8 cellular contexts compared by ENCODE assay signal in the genomic region with DNA sequence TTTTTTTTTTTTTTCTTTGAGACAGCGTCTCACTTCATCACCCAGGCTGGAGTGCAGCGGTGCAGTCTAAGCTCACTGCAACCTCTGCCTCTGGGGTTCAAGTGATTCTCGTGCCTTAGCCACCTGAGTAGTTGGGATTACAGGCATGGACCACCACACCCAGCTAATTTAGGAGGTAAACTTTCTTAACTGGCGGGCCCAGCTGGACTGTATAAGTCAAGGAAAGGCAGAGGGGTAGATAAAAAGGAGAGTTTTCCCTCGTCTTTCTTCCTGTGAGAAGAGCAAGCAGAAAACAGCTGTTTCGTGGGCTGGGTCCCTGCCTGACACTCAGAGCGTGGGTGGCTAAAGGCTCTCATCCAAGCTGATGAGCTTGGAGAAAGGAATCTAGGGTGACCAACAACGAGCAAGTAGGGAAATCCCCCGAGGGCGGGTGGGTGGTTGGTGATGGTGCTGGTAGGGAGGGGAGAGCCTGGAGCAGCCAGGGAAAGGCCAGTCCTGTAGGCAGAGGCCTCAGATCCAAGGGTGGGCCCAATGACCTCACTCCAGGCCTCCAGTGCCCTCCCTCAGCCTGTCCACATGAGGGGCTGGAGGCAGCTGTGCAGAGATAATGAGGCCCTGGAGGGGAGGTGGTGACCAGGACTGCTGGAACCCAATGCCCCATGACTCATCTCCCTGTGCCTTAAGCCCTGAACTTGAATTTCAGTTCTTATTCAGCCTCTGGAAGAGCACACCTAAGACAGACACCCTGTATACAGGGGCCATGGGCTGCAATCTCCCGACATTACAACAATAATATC. TPM values are rescaled to one million over a fixed set of nuclear protein-coding genes. Genes with fewer than 3 reads are reported as not detected.
DNase-seq lines count a peak whose midpoint lies in the region; ATAC-seq and TF ChIP-seq lines count a peak whose summit lies in the region.

No MANE protein-coding gene starts in this region.

- CTCF ChIA-PET in HCT116 (lab: Charles Lee) = interaction anchor here (0.6 to 1.4 kb wide), 3 partner anchors 105 to 514 kb away, joined by 3 read pairs; no protein-coding TSS in a partner anchor

- POLR2A ChIA-PET in HCT116 (lab: Charles Lee) = no interaction called here

- H3K36me3 Mint-ChIP-seq in natural killer cell treated with Interleukin-12 subunit alpha and Interleukin-12 subunit beta and Interleukin-15 and Interleukin-18, amount 100 ng/mL, for 72 hours = no peaks in the 10 kb centered on the region

- TF ChIP-seq POLR2A in HCT116 (IDR thresholded peaks at IDR 0.05; ENCODE audit: borderline replicate concordance, extremely low read depth, insufficient read depth, insufficient read length) (no peak), adrenal gland (IDR thresholded peaks at IDR 0.05) (no peak), stomach (IDR thresholded peaks at IDR 0.05) (no peak)

- 0 out of 4 replicates have a peak, but pooled peaks cover 0 to 6% of the 10 kb centered on the region in 2 experiments for H3K36me3 ChIP-seq in HCT116 (ENCODE audit: control insufficient read depth in 1 of 2, insufficient read depth in 2 of 2, low read length in 2 of 2)
- H3K36me3 ChIP-seq in adrenal gland (replicated peaks in 1 of 2) = no peaks in the 10 kb centered on the region
- peaks cover 0 to 13% (median 5%) of the 10 kb centered on the region in 4 donors for H3K36me3 ChIP-seq in stomach

- H3K4me3 Mint-ChIP-seq in natural killer cell treated with Interleukin-12 subunit alpha and Interleukin-12 subunit beta and Interleukin-15 and Interleukin-18, amount 100 ng/mL, for 72 hours = no peak overlapping the region

- intact Hi-C loops in HCT116 (cut with micrococcal nuclease) (no loop called here), adrenal gland (cut with DNase I) (no loop called here), stomach (cut with DNase I; ENCODE audit: low total_unique reads) (no loop called here)

- no peaks in the 10 kb centered on the region for H3K27me3 Mint-ChIP-seq in natural killer cell treated with Interleukin-12 subunit alpha and Interleukin-12 subunit beta and Interleukin-15 and Interleukin-18, amount 100 ng/mL, for 72 hours

- H3K9ac ChIP-seq in HCT116 (ENCODE audit: low read length) = peak overlapping the region; percentile 20; the same call in 1 of the 2 replicates

- ATAC-seq in HCT116 (peak; percentile 74), GM21619 (IDR thresholded peaks at IDR 0.05; ENCODE audit: unreplicated experiment) (no peak), HG03108 (IDR thresholded peaks at IDR 0.05; ENCODE audit: unreplicated experiment) (no peak)
- no peak for ATAC-seq in natural killer cell treated with Interleukin-12 subunit alpha and Interleukin-12 subunit beta and Interleukin-15 and Interleukin-18, amount 100 ng/mL, for 72 hours

- H3K4me1 Mint-ChIP-seq in natural killer cell treated with Interleukin-12 subunit alpha and Interleukin-12 subunit beta and Interleukin-15 and Interleukin-18, amount 100 ng/mL, for 72 hours (ENCODE audit: low read depth in 2 of 2) = peaks cover 15 to 29% of the 10 kb centered on the region in 2 donors

- no peaks in the 10 kb centered on the region for H3K9me3 Mint-ChIP-seq in natural killer cell treated with Interleukin-12 subunit alpha and Interleukin-12 subunit beta and Interleukin-15 and Interleukin-18, amount 100 ng/mL, for 72 hours

- no TSS peak for BruUV-seq in HCT116 (replicated peaks; lab: Mats Ljungman, UMichigan)

- H4K20me1 ChIP-seq in HCT116 (ENCODE audit: insufficient read depth) = no peaks in the 10 kb centered on the region

- H3K27ac ChIP-seq in HCT116 (ENCODE audit: low read depth, low read length) (peak overlapping the region; percentile 28; the same call in 1 of the 2 replicates), adrenal gland (peak overlapping the region in 2 of 5 donors; percentile 43 to 52), stomach (peak overlapping the region in 3 of 5 donors; percentile 55 to 70 (median 64))

- peak overlapping the region; percentile 70 for H3K4me2 ChIP-seq in HCT116 (ENCODE audit: low read length)

- DNase-seq in HCT116 (ENCODE audit: low read depth, low spot score) (peak; percentile 39), adrenal gland (peak in 5 of 7 donors; percentile 46 to 78 (median 62)), hepatic stellate cell (ENCODE audit: low spot score) (peak; percentile 94), stomach (peak; percentile 33)
- no peak for DNase-seq in natural killer cell treated with Interleukin-12 subunit alpha and Interleukin-12 subunit beta and Interleukin-15 and Interleukin-18, amount 100 ng/mL, for 72 hours (ENCODE audit: low spot score)
- no peak for DNase-seq in stimulated activated CD8-positive, alpha-beta memory T cell treated with anti-CD3 and anti-CD28 coated beads, Interleukin-4, amount 100 ng/mL, for 48 hours

- H3K4me3 ChIP-seq in HCT116 (replicated peaks in 1 of 2; ENCODE audit: low read depth in 1 of 2, low read length in 2 of 2) (peak overlapping the region in 1 of 2 experiments; percentile 14; a peak in 2 of 4 replicates), adrenal gland (no peak overlapping the region), stomach (no peak overlapping the region)

- WGBS in adrenal gland, 4 donors = 71 to 74% (median 72%) methylated on average over 11 of the region's 11 CpGs
- 55 to 77% (median 60%) methylated on average over 11 of the region's 11 CpGs for WGBS in stomach, 5 donors

- TF ChIP-seq RAD21 in HCT116 (IDR thresholded peaks at IDR 0.05; ENCODE audit: low read depth) = no peak

- no peaks in the 10 kb centered on the region for H3K79me2 ChIP-seq in HCT116 (ENCODE audit: insufficient read depth, low read length)

- no peak overlapping the region for H2AFZ ChIP-seq in HCT116 (ENCODE audit: low read depth, low read length, poor library complexity, severe bottlenecking)

- TF ChIP-seq EP300 in stomach (IDR thresholded peaks at IDR 0.05) = no peak

- no peak overlapping the region for H3K27ac Mint-ChIP-seq in natural killer cell treated with Interleukin-12 subunit alpha and Interleukin-12 subunit beta and Interleukin-15 and Interleukin-18, amount 100 ng/mL, for 72 hours

- H3K9me2 ChIP-seq in HCT116 (ENCODE audit: insufficient read depth) = no peaks in the 10 kb centered on the region

- TF ChIP-seq CTCF in HCT116 (IDR thresholded peaks at IDR 0.05 in 2 of 3, conservative IDR thresholded peaks at IDR 0.05 in 1 of 3; ENCODE audit: borderline replicate concordance in 1 of 3, insufficient read depth in 1 of 3, low read depth in 2 of 3, low read length in 2 of 3) (no peak), adrenal gland (IDR thresholded peaks at IDR 0.05) (no peak), stomach (IDR thresholded peaks at IDR 0.05) (no peak)

- H3K9me3 ChIP-seq in HCT116 (ENCODE audit: control insufficient read depth in 1 of 2, insufficient read depth in 1 of 2, low read depth in 1 of 2, low read length in 2 of 2) (no peaks in the 10 kb centered on the region), adrenal gland (replicated peaks in 1 of 3) (no peaks in the 10 kb centered on the region), stomach (no peaks in the 10 kb centered on the region)

- H3K4me1 ChIP-seq in HCT116 (ENCODE audit: control insufficient read depth in 1 of 2, insufficient read depth in 2 of 2, low read length in 2 of 2) = peaks cover 18 to 55% of the 10 kb centered on the region in 2 experiments
- H3K4me1 ChIP-seq in adrenal gland (replicated peaks in 1 of 2) = peaks cover 23 to 59% of the 10 kb centered on the region in 2 donors
- peaks cover 37 to 66% (median 47%) of the 10 kb centered on the region in 4 donors for H3K4me1 ChIP-seq in stomach

- H3K27me3 ChIP-seq in HCT116 (ENCODE audit: insufficient read depth, low read length) (no peaks in the 10 kb centered on the region), adrenal gland (no peaks in the 10 kb centered on the region), stomach (no peaks in the 10 kb centered on the region)

- RAD21 ChIA-PET in HCT116 (lab: Charles Lee; ENCODE audit: low non-redundant PET in 1 of 2, low total read pairs in 2 of 2, uncharacterized antibody in 2 of 2, unreplicated experiment in 2 of 2) = no interaction called here

TF ChIP-seq in HCT116, 20 proteins besides CTCF, POLR2A, EP300 and RAD21 (continues in another document):
- TF ChIP-seq EGR1 (IDR thresholded peaks at IDR 0.05; ENCODE audit: low read depth) (peak; percentile 96), YY1 (IDR thresholded peaks at IDR 0.05; ENCODE audit: extremely low read depth, insufficient replicate concordance, low read depth, low read length) (no peak), ELF1 (IDR thresholded peaks at IDR 0.05; ENCODE audit: borderline replicate concordance, low read depth) (no peak), FOSL1 (IDR thresholded peaks at IDR 0.05; ENCODE audit: low read depth) (peak; percentile 60), REST (IDR thresholded peaks at IDR 0.05; ENCODE audit: low read depth) (no peak), SRF (IDR thresholded peaks at IDR 0.05; ENCODE audit: low read depth) (no peak)

RNA-seq across cellular contexts. Expression of gene LIMD1, which starts 43.1 kb away (rescaled TPM):
- total RNA-seq in HCT116 (2021; ENCODE audit: unreplicated experiment) (40.8 TPM), adrenal gland (10 to 100 TPM in 7 of 8 donors, 1 to 10 TPM in 1; 8.1 to 27.2 (median 20.6) TPM), stomach (10 to 100 TPM; 10.1 to 91.1 (median 25.3) TPM)
- polyA plus RNA-seq in HCT116 (2012) = 18.7 and 23.4 TPM in 2 replicates
- polyA plus RNA-seq in adrenal gland (1 to 10 TPM; 2.0 to 8.3 (median 5.6) TPM), stomach (1 to 10 TPM; 2.3 to 3.7 (median 3.4) TPM)
- total RNA-seq in natural killer cell treated with Interleukin-12 subunit alpha and Interleukin-12 subunit beta and Interleukin-15 and Interleukin-18, amount 100 ng/mL, for 72 hours = 10 to 100 TPM; 34.4 to 71.4 TPM

Comparison
In these comparisons a context has a peak if more than half of its experiments do, and no peak if none do; other contexts are left out.
1. DNase-seq: peak in HCT116 (single experiment), adrenal gland (5 of 7), hepatic stellate cell (single experiment) and stomach (single experiment); none in natural killer cell treated with Interleukin-12 subunit alpha and Interleukin-12 subunit beta and Interleukin-15 and Interleukin-18, amount 100 ng/mL, for 72 hours (single experiment) and stimulated activated CD8-positive, alpha-beta memory T cell treated with anti-CD3 and anti-CD28 coated beads, Interleukin-4, amount 100 ng/mL, for 48 hours (single experiment).